27 cellular contexts compared by ENCODE assay signal in genomic region chr1:43488165-43488564, GRCh38.
"Had no signal": no experiment of that assay in that cellular context is flagged by ENCODE, and none has a peak within 500 bp of the region (broad histone marks: within the 10 kb centered on the region; RNA-seq: fewer than 3 reads in every experiment).

No MANE protein-coding gene starts in this region.

- H3K79me2 ChIP-seq: hepatocyte had no signal

- ATAC-seq: effector memory CD8-positive, alpha-beta T cell; esophagus mucosa; foreskin keratinocyte; gastrocnemius medialis; gastroesophageal sphincter; heart left ventricle; heart right ventricle had no signal

- H2AFZ ChIP-seq: hepatocyte had no signal

- FAIRE-seq: colon, endometrium, endothelial cell of umbilical vein, frontal cortex had no signal

- H3K4me1 ChIP-seq: colonic mucosa, gastrocnemius medialis, gastroesophageal sphincter, heart left ventricle, heart right ventricle had no signal

- H3K27ac ChIP-seq: colonic mucosa, coronary artery, dorsolateral prefrontal cortex, epithelial cell of prostate, esophagus squamous epithelium, foreskin keratinocyte, gastrocnemius medialis, gastroesophageal sphincter, heart left ventricle, heart right ventricle, hepatocyte had no signal

- H3K9me3 ChIP-seq: colonic mucosa, gastrocnemius medialis had no signal

- H3K4me2 ChIP-seq: hepatocyte had no signal

- H3K4me3 ChIP-seq: colonic mucosa, coronary artery, dorsolateral prefrontal cortex, esophagus squamous epithelium, gastrocnemius medialis, gastroesophageal sphincter, heart left ventricle, heart right ventricle, hepatocyte had no signal

- DNase-seq: colonic mucosa; cortex of kidney; dermis blood vessel endothelial cell; dorsolateral prefrontal cortex; effector CD4-positive, alpha-beta T cell; effector CD8-positive, alpha-beta T cell; effector memory CD4-positive, alpha-beta T cell; effector memory CD8-positive, alpha-beta T cell; endodermal cell; erythroblast; esophagus squamous epithelium; foreskin fibroblast; foreskin keratinocyte; gastrocnemius medialis; glutamatergic neuron; head of caudate nucleus; heart left ventricle; heart right ventricle had no signal

- H3K27me3 ChIP-seq: colonic mucosa, dorsolateral prefrontal cortex, esophagus squamous epithelium, foreskin keratinocyte, gastrocnemius medialis, gastroesophageal sphincter, heart left ventricle, heart right ventricle, hepatocyte had no signal

- H3K36me3 ChIP-seq: colonic mucosa, esophagus squamous epithelium, gastrocnemius medialis, gastroesophageal sphincter, heart left ventricle, heart right ventricle had no signal
